Comparison of ENCODE assay signal across 16 cellular contexts in genomic region chr21:43750339-43751033, GRCh38.
DNase-seq lines count a peak whose midpoint lies in the region; ATAC-seq and TF ChIP-seq lines count a peak whose summit lies in the region.
"Had no signal": no experiment of that assay in that cellular context is flagged by ENCODE, and none has a peak within 500 bp of the region (broad histone marks: within the 10 kb centered on the region; RNA-seq: fewer than 3 reads in every experiment).

No MANE protein-coding gene starts in this region.

- no peaks in the 10 kb centered on the region for H3K4me1 Mint-ChIP-seq in activated naive CD8-positive, alpha-beta T cell treated with anti-CD3 and anti-CD28 coated beads, Interleukin-2, amount 50 U/mL, for 24 hours
- H3K4me1 Mint-ChIP-seq in nephron progenitor cell = no peaks in the 10 kb centered on the region
- H3K4me1 Mint-ChIP-seq: CD8-positive, alpha-beta memory T cell had no signal

- no peak for TF ChIP-seq CTCF in nephron progenitor cell (IDR thresholded peaks at IDR 0.05)

- CTCF ChIA-PET in HEK293T (lab: Yijun Ruan, JAX) = no interaction called here

- no peak overlapping the region for H3K4me3 Mint-ChIP-seq in activated naive CD8-positive, alpha-beta T cell treated with anti-CD3 and anti-CD28 coated beads, Interleukin-2, amount 50 U/mL, for 24 hours
- H3K4me3 Mint-ChIP-seq in nephron progenitor cell = no peak overlapping the region
- H3K4me3 Mint-ChIP-seq: CD8-positive, alpha-beta memory T cell had no signal

- peaks cover 23% of the 10 kb centered on the region for H3K36me3 Mint-ChIP-seq in activated naive CD8-positive, alpha-beta T cell treated with anti-CD3 and anti-CD28 coated beads, Interleukin-2, amount 50 U/mL, for 24 hours (ENCODE audit: low read depth)
- peaks cover 39% of the 10 kb centered on the region for H3K36me3 Mint-ChIP-seq in nephron progenitor cell (ENCODE audit: low read depth)

- peak; percentile 69 for DNase-seq in COLO668 (lab: John Stamatoyannopoulos, UW; ENCODE audit: unreplicated experiment)
- no peak for DNase-seq in HEK293T (ENCODE audit: extremely low spot score)
- no peak for DNase-seq in activated naive CD8-positive, alpha-beta T cell treated with anti-CD3 and anti-CD28 coated beads, Interleukin-2, amount 50 U/mL, for 24 hours
- no peak for DNase-seq in nephron progenitor cell
- no peak for DNase-seq in Ammon's horn (ENCODE audit: low spot score)
- DNase-seq: BE2C; CD8-positive, alpha-beta memory T cell; H7; Kasumi-1; NCI-H1930; NCI-H2171 treated with DMSO at 0.1 percent for 48 hours; NCI-H774; PC-9 had no signal

- H3K9me3 Mint-ChIP-seq in activated naive CD8-positive, alpha-beta T cell treated with anti-CD3 and anti-CD28 coated beads, Interleukin-2, amount 50 U/mL, for 24 hours = no peaks in the 10 kb centered on the region
- H3K9me3 Mint-ChIP-seq in nephron progenitor cell = no peaks in the 10 kb centered on the region
- H3K9me3 Mint-ChIP-seq: CD8-positive, alpha-beta memory T cell had no signal

- H3K27ac Mint-ChIP-seq in activated naive CD8-positive, alpha-beta T cell treated with anti-CD3 and anti-CD28 coated beads, Interleukin-2, amount 50 U/mL, for 24 hours = peak overlapping the region; percentile 59
- H3K27ac Mint-ChIP-seq in nephron progenitor cell = peak overlapping the region; percentile 89

- POLR2A ChIA-PET in HEK293T (lab: Yijun Ruan, JAX) = no interaction called here

- H3K27me3 Mint-ChIP-seq in activated naive CD8-positive, alpha-beta T cell treated with anti-CD3 and anti-CD28 coated beads, Interleukin-2, amount 50 U/mL, for 24 hours = no peaks in the 10 kb centered on the region
- H3K27me3 Mint-ChIP-seq in nephron progenitor cell (ENCODE audit: low read depth, poor library complexity) = no peaks in the 10 kb centered on the region
- H3K27me3 Mint-ChIP-seq: CD8-positive, alpha-beta memory T cell had no signal

- ATAC-seq in activated naive CD8-positive, alpha-beta T cell treated with anti-CD3 and anti-CD28 coated beads, Interleukin-2, amount 50 U/mL, for 24 hours = no peak
- no peak for ATAC-seq in HG02571 (IDR thresholded peaks at IDR 0.05; ENCODE audit: unreplicated experiment)
- ATAC-seq in HG03469 (IDR thresholded peaks at IDR 0.05; ENCODE audit: unreplicated experiment) = no peak
- ATAC-seq: Right ventricle myocardium inferior had no signal

TF ChIP-seq in HEK293T, 16 proteins besides CTCF, POLR2A, EP300 and RAD21:
- TF ChIP-seq BHLHE40 (IDR thresholded peaks at IDR 0.05; ENCODE audit: borderline replicate concordance) (no peak), CTBP1 (IDR thresholded peaks at IDR 0.05; ENCODE audit: borderline replicate concordance) (no peak), TARDBP (IDR thresholded peaks at IDR 0.05) (peak; percentile 77)
